1 cellular context compared by ENCODE assay signal in genomic region chr14:59871166-59871495, GRCh38.
TF ChIP-seq lines count a peak whose summit lies in the region.

No MANE protein-coding gene starts in this region.

TF ChIP-seq in HepG2, 621 proteins besides CTCF, POLR2A, EP300 and RAD21 (continued from another document):
- TF ChIP-seq, protein P1, sequence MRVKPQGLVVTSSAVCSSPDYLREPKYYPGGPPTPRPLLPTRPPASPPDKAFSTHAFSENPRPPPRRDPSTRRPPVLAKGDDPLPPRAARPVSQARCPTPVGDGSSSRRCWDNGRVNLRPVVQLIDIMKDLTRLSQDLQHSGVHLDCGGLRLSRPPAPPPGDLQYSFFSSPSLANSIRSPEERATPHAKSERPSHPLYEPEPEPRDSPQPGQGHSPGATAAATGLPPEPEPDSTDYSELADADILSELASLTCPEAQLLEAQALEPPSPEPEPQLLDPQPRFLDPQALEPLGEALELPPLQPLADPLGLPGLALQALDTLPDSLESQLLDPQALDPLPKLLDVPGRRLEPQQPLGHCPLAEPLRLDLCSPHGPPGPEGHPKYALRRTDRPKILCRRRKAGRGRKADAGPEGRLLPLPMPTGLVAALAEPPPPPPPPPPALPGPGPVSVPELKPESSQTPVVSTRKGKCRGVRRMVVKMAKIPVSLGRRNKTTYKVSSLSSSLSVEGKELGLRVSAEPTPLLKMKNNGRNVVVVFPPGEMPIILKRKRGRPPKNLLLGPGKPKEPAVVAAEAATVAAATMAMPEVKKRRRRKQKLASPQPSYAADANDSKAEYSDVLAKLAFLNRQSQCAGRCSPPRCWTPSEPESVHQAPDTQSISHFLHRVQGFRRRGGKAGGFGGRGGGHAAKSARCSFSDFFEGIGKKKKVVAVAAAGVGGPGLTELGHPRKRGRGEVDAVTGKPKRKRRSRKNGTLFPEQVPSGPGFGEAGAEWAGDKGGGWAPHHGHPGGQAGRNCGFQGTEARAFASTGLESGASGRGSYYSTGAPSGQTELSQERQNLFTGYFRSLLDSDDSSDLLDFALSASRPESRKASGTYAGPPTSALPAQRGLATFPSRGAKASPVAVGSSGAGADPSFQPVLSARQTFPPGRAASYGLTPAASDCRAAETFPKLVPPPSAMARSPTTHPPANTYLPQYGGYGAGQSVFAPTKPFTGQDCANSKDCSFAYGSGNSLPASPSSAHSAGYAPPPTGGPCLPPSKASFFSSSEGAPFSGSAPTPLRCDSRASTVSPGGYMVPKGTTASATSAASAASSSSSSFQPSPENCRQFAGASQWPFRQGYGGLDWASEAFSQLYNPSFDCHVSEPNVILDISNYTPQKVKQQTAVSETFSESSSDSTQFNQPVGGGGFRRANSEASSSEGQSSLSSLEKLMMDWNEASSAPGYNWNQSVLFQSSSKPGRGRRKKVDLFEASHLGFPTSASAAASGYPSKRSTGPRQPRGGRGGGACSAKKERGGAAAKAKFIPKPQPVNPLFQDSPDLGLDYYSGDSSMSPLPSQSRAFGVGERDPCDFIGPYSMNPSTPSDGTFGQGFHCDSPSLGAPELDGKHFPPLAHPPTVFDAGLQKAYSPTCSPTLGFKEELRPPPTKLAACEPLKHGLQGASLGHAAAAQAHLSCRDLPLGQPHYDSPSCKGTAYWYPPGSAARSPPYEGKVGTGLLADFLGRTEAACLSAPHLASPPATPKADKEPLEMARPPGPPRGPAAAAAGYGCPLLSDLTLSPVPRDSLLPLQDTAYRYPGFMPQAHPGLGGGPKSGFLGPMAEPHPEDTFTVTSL (CRISPR knock-in tag; IDR thresholded peaks at IDR 0.05; ENCODE audit: borderline replicate concordance), result no peak
- TF ChIP-seq FOXK2 (IDR thresholded peaks at IDR 0.05), result no peak
